Comparison of ENCODE assay signal across 20 cellular contexts in the genomic region with DNA sequence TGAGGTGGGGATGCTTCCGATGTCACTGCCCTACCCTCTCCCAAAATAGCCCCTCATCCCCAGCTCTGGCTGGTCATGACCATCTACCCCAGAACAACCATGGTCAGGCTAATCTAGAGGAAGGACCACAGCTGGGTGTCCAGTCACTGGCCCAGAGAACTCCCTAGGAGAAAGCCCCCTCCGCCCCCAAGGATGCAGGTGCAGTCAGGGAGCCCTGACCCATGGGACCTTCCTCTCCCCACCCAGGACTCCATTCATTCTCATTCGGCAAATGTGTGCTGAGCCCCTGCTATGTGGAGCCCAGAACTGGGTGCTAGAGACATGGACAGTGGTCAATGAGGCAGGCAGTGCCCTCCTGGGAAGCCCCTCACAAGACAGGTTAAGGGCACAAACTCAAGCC.
"Had no signal": no experiment of that assay in that cellular context is flagged by ENCODE, and none has a peak within 500 bp of the region (broad histone marks: within the 10 kb centered on the region; RNA-seq: fewer than 3 reads in every experiment).

No MANE protein-coding gene starts in this region.

- H3K27me3 ChIP-seq: hepatocyte had no signal

- DNase-seq: effector memory CD4-positive, alpha-beta T cell; esophagus squamous epithelium; foreskin fibroblast; head of caudate nucleus; kidney glomerular epithelial cell; mesendoderm; naive B cell; psoas muscle; retina; stimulated activated CD4-positive, alpha-beta T cell treated with anti-CD3 and anti-CD28 coated beads, Interleukin-2, amount 100 ng/mL, for 24 hours; stimulated activated naive CD4-positive, alpha-beta T cell; stomach; substantia nigra; trophoblast cell had no signal

- H3K9me3 ChIP-seq: esophagus squamous epithelium, neutrophil, psoas muscle, stomach, thoracic aorta had no signal

- H3K4me3 ChIP-seq: esophagus squamous epithelium, hepatocyte, psoas muscle, skin epidermis, stomach, thoracic aorta had no signal

- H2AFZ ChIP-seq: hepatocyte had no signal

- H3K4me1 Mint-ChIP-seq: naive B cell had no signal

- H3K4me3 Mint-ChIP-seq: naive B cell, nephron had no signal

- H3K36me3 ChIP-seq: esophagus squamous epithelium, neutrophil, stomach had no signal

- H3K4me1 ChIP-seq: esophagus squamous epithelium had no signal

- H3K27ac Mint-ChIP-seq: naive B cell, nephron had no signal

- H3K79me2 ChIP-seq: hepatocyte had no signal

- H3K36me3 Mint-ChIP-seq: naive B cell had no signal

- H3K4me2 ChIP-seq: hepatocyte had no signal

- H3K9me3 Mint-ChIP-seq: nephron had no signal

- H3K27ac ChIP-seq: epithelial cell of prostate, esophagus squamous epithelium, hepatocyte, neutrophil, skin epidermis, stomach, thoracic aorta had no signal
